ENCODE assay signal across 8 cellular contexts in the genomic region with DNA sequence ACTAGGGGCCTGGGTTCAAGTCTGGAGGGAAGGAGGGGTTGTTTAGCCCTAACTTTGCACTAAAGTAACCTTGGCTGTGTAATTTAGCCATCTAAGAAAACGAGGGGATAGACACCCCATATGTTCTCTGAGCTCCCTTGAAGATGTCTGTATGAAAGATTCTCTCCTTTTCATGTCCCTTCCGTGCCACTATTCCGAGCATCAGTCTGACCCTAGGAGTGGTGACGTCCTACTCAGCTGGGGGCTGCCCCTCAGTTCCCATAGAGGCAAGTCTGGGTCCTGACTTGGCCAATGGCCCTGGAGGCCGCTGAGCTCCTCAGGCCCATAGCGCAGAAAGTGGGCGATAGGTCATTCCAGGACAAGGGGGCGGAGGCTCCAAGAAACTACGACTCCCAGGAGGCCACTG. TPM values are rescaled to one million over a fixed set of nuclear protein-coding genes. Genes with fewer than 3 reads are reported as not detected.
DNase-seq lines count a peak whose midpoint lies in the region; ATAC-seq and TF ChIP-seq lines count a peak whose summit lies in the region.

No MANE protein-coding gene starts in this region.

- H3K4me3 ChIP-seq in DND-41 (ENCODE audit: low read depth in 1 of 2, low read length in 2 of 2): peak overlapping the region; percentile 6 to 85; a peak in 3 of 4 replicates
- H3K4me3 ChIP-seq in SJCRH30: peak overlapping the region; percentile 86
- H3K4me3 ChIP-seq in esophagus (ENCODE audit: low read depth in 1 of 2, low read length in 2 of 2): peak overlapping the region; percentile 29 to 85
- peak overlapping the region; percentile 39 for H3K4me3 ChIP-seq in trophoblast cell (ENCODE audit: low read depth, low read length)

- peaks cover 29% of the 10 kb centered on the region for H3K79me2 ChIP-seq in DND-41 (ENCODE audit: insufficient read depth, low read length)
- H3K79me2 ChIP-seq in trophoblast cell (ENCODE audit: control insufficient read depth, insufficient read depth, low read length, poor library complexity): peaks cover 10% of the 10 kb centered on the region

- H4K12ac ChIP-seq in trophoblast cell (ENCODE audit: low read depth, low read length): peak overlapping the region; percentile 83

- H2AK5ac ChIP-seq in trophoblast cell (ENCODE audit: low read length): peak overlapping the region; percentile 69

- H3K27ac ChIP-seq in DND-41 (ENCODE audit: low read length) (peak overlapping the region; percentile 88), SJCRH30 (peak overlapping the region; percentile 76), esophagus (ENCODE audit: low read depth in 2 of 2, low read length in 1 of 2) (peak overlapping the region; percentile 98 to 99), trophoblast cell (ENCODE audit: low read depth, low read length) (peak overlapping the region; percentile 52)

- peak overlapping the region; percentile 92 for H4K8ac ChIP-seq in trophoblast cell (ENCODE audit: low read depth, low read length)

- H3K4me2 ChIP-seq in DND-41 (ENCODE audit: insufficient read depth, low read length): peak overlapping the region; percentile 78
- peak overlapping the region; percentile 46 for H3K4me2 ChIP-seq in trophoblast cell (ENCODE audit: low read length)

- H3K27me3 ChIP-seq in DND-41 (ENCODE audit: insufficient read depth, low read length, poor library complexity): no peaks in the 10 kb centered on the region
- H3K27me3 ChIP-seq in SJCRH30: no peaks in the 10 kb centered on the region
- H3K27me3 ChIP-seq in esophagus (ENCODE audit: control insufficient read depth in 1 of 2, insufficient read depth in 2 of 2, low read length in 2 of 2): no peaks in the 10 kb centered on the region
- H3K27me3 ChIP-seq in trophoblast cell (ENCODE audit: insufficient read depth, low read length): no peaks in the 10 kb centered on the region

- peak overlapping the region; percentile 58 for H3K18ac ChIP-seq in trophoblast cell (ENCODE audit: low read length)

- H3K14ac ChIP-seq in trophoblast cell (ENCODE audit: low read length): peak overlapping the region; percentile 38

- no peaks in the 10 kb centered on the region for H3K9me3 ChIP-seq in DND-41 (ENCODE audit: insufficient read depth, low read length, severe bottlenecking)
- H3K9me3 ChIP-seq in SJCRH30 (replicated peaks): no peaks in the 10 kb centered on the region
- no peaks in the 10 kb centered on the region for H3K9me3 ChIP-seq in esophagus (ENCODE audit: control insufficient read depth in 2 of 2, insufficient read depth in 1 of 2, low read depth in 1 of 2, low read length in 1 of 2)
- H3K9me3 ChIP-seq in trophoblast cell (ENCODE audit: insufficient read depth, low read depth, low read length): no peaks in the 10 kb centered on the region

- H2AFZ ChIP-seq in DND-41 (ENCODE audit: low read depth, low read length): peak overlapping the region; percentile 81
- peak overlapping the region; percentile 59 for H2AFZ ChIP-seq in trophoblast cell (ENCODE audit: insufficient read depth, low read length, poor library complexity)

- H3K4ac ChIP-seq in trophoblast cell (ENCODE audit: low read depth, low read length): peak overlapping the region; percentile 23

- ATAC-seq in DND-41 (ENCODE audit: insufficient read depth, low read depth) (no peak), GM18520 (IDR thresholded peaks at IDR 0.05; ENCODE audit: unreplicated experiment) (no peak), GM21360 (IDR thresholded peaks at IDR 0.05; ENCODE audit: unreplicated experiment) (no peak)

- H3K4me1 ChIP-seq in DND-41 (ENCODE audit: insufficient read depth, low read length) (peaks cover 31% of the 10 kb centered on the region), SJCRH30 (peaks cover 6% of the 10 kb centered on the region; the same call in 1 of the 2 replicates), esophagus (ENCODE audit: control insufficient read depth in 2 of 2, insufficient read depth in 2 of 2, low read length in 1 of 2) (no peaks in the 10 kb centered on the region), trophoblast cell (ENCODE audit: control insufficient read depth in 1 of 2, insufficient read depth in 2 of 2, low read length in 2 of 2) (peaks cover 6 to 7% of the 10 kb centered on the region in 2 experiments)

- H4K20me1 ChIP-seq in DND-41 (ENCODE audit: insufficient read depth, low read length): no peaks in the 10 kb centered on the region; the same call in 1 of the 2 replicates

- DNase-seq in DND-41 (no peak), SJCRH30 (no peak), trophoblast cell (no peak), OCI-M1 (lab: John Stamatoyannopoulos, UW) (no peak), Kasumi-1 (lab: John Stamatoyannopoulos, UW) (no peak)

- H3K36me3 ChIP-seq in DND-41 (ENCODE audit: insufficient read depth, low read length): no peaks in the 10 kb centered on the region; the same call in 1 of the 2 replicates
- no peaks in the 10 kb centered on the region for H3K36me3 ChIP-seq in SJCRH30
- H3K36me3 ChIP-seq in esophagus (ENCODE audit: control insufficient read depth in 2 of 2, insufficient read depth in 2 of 2, low read length in 1 of 2): no peaks in the 10 kb centered on the region
- H3K36me3 ChIP-seq in trophoblast cell (ENCODE audit: control insufficient read depth in 1 of 2, insufficient read depth in 2 of 2, low read length in 2 of 2): no peaks in the 10 kb centered on the region

- H3K23ac ChIP-seq in trophoblast cell (ENCODE audit: low read length): no peak overlapping the region

- no peak for TF ChIP-seq CTCF in DND-41 (IDR thresholded peaks at IDR 0.05; ENCODE audit: borderline replicate concordance, extremely low read depth, low read length, poor library complexity, severe bottlenecking)

- H3K9ac ChIP-seq in DND-41 (ENCODE audit: low read depth, low read length) (peak overlapping the region; percentile 89), trophoblast cell (ENCODE audit: low read length) (no peak overlapping the region)

- H3K79me1 ChIP-seq in trophoblast cell (ENCODE audit: low read length): peaks cover 15% of the 10 kb centered on the region

- peak overlapping the region; percentile 75 for H2BK12ac ChIP-seq in trophoblast cell (ENCODE audit: low read length)

- H2BK5ac ChIP-seq in trophoblast cell (ENCODE audit: low read depth, low read length, poor library complexity): peak overlapping the region; percentile 32

- H2BK120ac ChIP-seq in trophoblast cell (ENCODE audit: insufficient read depth, low read length, poor library complexity): no peak overlapping the region

- H4K91ac ChIP-seq in trophoblast cell (ENCODE audit: low read depth, low read length): peak overlapping the region; percentile 52

- WGBS in esophagus, 2 donors: 23 to 24% methylated on average over 9 of the region's 9 CpGs
- no CpG with 5 or more reads among the region's 9 CpGs for WGBS in trophoblast cell (ENCODE audit: extremely low coverage, insufficient coverage, insufficient read length)

RNA-seq across cellular contexts. Expression of gene WDFY2, which starts 0.8 kb away (rescaled TPM):
- 11.2 and 13.2 TPM in 2 replicates for total RNA-seq in SJCRH30 (2014; rRNA removed; shearing (Covaris generic))
- polyA plus RNA-seq in esophagus: 1 to 10 TPM; 5.4 to 6.9 TPM
- 14.4 and 15.0 TPM in 2 replicates for polyA plus RNA-seq in trophoblast cell (2013)
